Comparison of ENCODE assay signal across 2 cellular contexts in genomic region chr19:10026744-10027143, GRCh38.
TF ChIP-seq lines count a peak whose summit lies in the region.

No MANE protein-coding gene starts in this region.

TF ChIP-seq in A549, 52 proteins besides CTCF, POLR2A, EP300 and RAD21:
- TF ChIP-seq ZFP36 (IDR thresholded peaks at IDR 0.05; ENCODE audit: borderline replicate concordance, partially characterized antibody) (peak; percentile 57), ATOH8 (CRISPR knock-in tag; IDR thresholded peaks at IDR 0.05; ENCODE audit: low read depth) (no peak)

TF ChIP-seq in H1, 55 proteins besides CTCF, POLR2A, EP300 and RAD21:
- TF ChIP-seq HDAC6 (IDR thresholded peaks at IDR 0.05; ENCODE audit: low read depth, low read length) (no peak), JUN (IDR thresholded peaks at IDR 0.05; ENCODE audit: low read depth, low read length) (no peak), TBP (IDR thresholded peaks at IDR 0.05; ENCODE audit: low read depth, low read length) (no peak), E2F6 (IDR thresholded peaks at IDR 0.05) (no peak), ATF2 (IDR thresholded peaks at IDR 0.05; ENCODE audit: low read length) (no peak), TAF1 (IDR thresholded peaks at IDR 0.05; ENCODE audit: low read depth, low read length) (no peak), CREB1 (IDR thresholded peaks at IDR 0.05) (no peak), CBX8 (IDR thresholded peaks at IDR 0.05; ENCODE audit: borderline replicate concordance, low read depth, low read length) (no peak), TAF7 (optimal IDR thresholded peaks at IDR 0.05; ENCODE audit: borderline replicate concordance, low read depth, low read length) (no peak), SP2 (IDR thresholded peaks at IDR 0.05; ENCODE audit: low read length) (no peak), JUND (IDR thresholded peaks at IDR 0.05; ENCODE audit: low read length) (no peak), GABPA (IDR thresholded peaks at IDR 0.05; ENCODE audit: borderline replicate concordance, insufficient read depth, low read length) (no peak), PHF8 (conservative IDR thresholded peaks at IDR 0.05; ENCODE audit: low read depth, low read length) (no peak), ASH2L (IDR thresholded peaks at IDR 0.05; ENCODE audit: low read length) (no peak), YY1 (IDR thresholded peaks at IDR 0.05; ENCODE audit: low read depth, low read length) (no peak), NRF1 (IDR thresholded peaks at IDR 0.05; ENCODE audit: low read depth, low read length) (no peak)
TF ChIP-seq in H1: peak in this region for 0.
